Comparison of ENCODE assay signal across 37 cellular contexts in the genomic region with DNA sequence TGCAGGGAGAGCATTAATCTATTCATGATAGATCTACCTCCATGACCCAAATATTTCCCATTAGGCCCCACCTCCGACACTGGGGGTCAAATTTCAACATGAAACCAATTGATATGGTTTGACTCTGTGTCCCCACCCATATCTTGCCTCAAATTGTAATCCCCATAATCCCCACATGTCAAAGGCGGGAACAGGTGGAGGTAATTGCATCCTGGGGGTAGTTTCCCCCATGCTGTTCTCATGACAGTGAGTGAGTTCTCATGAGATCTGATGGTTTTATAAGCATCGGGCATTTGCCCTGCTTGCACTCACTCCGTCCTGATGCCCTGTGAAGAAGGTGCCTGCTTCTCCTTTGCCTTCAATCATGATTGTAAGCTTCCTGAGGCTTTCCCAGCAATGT.
A peak's percentile ranks its signal among the peaks of the same experiment; 100 is the strongest.
DNase-seq lines count a peak whose midpoint lies in the region; ATAC-seq, FAIRE-seq and TF ChIP-seq lines count a peak whose summit lies in the region.
"Had no signal": no experiment of that assay in that cellular context is flagged by ENCODE, and none has a peak within 500 bp of the region (broad histone marks: within the 10 kb centered on the region; RNA-seq: fewer than 3 reads in every experiment).

No MANE protein-coding gene starts in this region.

- peak overlapping the region; percentile 65; the same call in 1 of the 2 replicates for H3K27ac ChIP-seq in VCaP
- H3K27ac ChIP-seq in H1 (ENCODE audit: low read depth, low read length) = no peak overlapping the region
- no peak overlapping the region for H3K27ac ChIP-seq in esophagus muscularis mucosa (replicated peaks in 1 of 4)
- H3K27ac ChIP-seq in lower lobe of right lung = no peak overlapping the region
- H3K27ac ChIP-seq: 22Rv1; A549; BLaER1; BLaER1 treated with 17β-estradiol and CSF1 and Interleukin-3, amounts not matched to agents 10 nM and 100 nM; C4-2B had no signal

- CTCF ChIA-PET in H1 (lab: Charles Lee; ENCODE audit: partially characterized antibody) = interaction anchor here (0.6 kb wide), 1 partner anchor 394 kb away, joined by 3 read pairs; no protein-coding TSS in a partner anchor

- H2AFZ ChIP-seq in H1 (ENCODE audit: low read length) = no peak overlapping the region

- H3K36me3 ChIP-seq in H1 (ENCODE audit: control insufficient read depth in 2 of 4, insufficient read depth in 4 of 4, low read length in 3 of 4) (no peaks in the 10 kb centered on the region), esophagus muscularis mucosa (no peaks in the 10 kb centered on the region), lower lobe of right lung (no peaks in the 10 kb centered on the region)
- H3K36me3 ChIP-seq: BE2C; BLaER1; BLaER1 treated with 17β-estradiol and CSF1 and Interleukin-3, amounts not matched to agents 10 nM and 100 nM had no signal

- H3K4me3 ChIP-seq in H1 (ENCODE audit: extremely low read depth in 1 of 4, insufficient read depth in 2 of 4, low read depth in 3 of 4, low read length in 4 of 4) (no peak overlapping the region), esophagus muscularis mucosa (no peak overlapping the region), lower lobe of right lung (no peak overlapping the region)
- H3K4me3 ChIP-seq: A549; BLaER1; BLaER1 treated with 17β-estradiol and CSF1 and Interleukin-3, amounts not matched to agents 10 nM and 100 nM had no signal

- H2AK5ac ChIP-seq in H1 (ENCODE audit: low read depth, low read length) = no peak overlapping the region

- no peaks in the 10 kb centered on the region for H3K79me1 ChIP-seq in H1 (ENCODE audit: low read depth, low read length)

- no peak for FAIRE-seq in H1 (lab: Jason Lieb, UNC)
- FAIRE-seq: A204.1, A549, D721Med had no signal

- no peaks in the 10 kb centered on the region for H3K27me3 ChIP-seq in H1 (replicated peaks in 1 of 4; ENCODE audit: control insufficient read depth in 3 of 4, extremely low read depth in 1 of 4, insufficient read depth in 3 of 4, low read length in 3 of 4)
- peaks cover 0 to 12% (median 0%) of the 10 kb centered on the region in 4 donors for H3K27me3 ChIP-seq in esophagus muscularis mucosa
- H3K27me3 ChIP-seq in lower lobe of right lung (ENCODE audit: low read depth) = no peaks in the 10 kb centered on the region
- H3K27me3 ChIP-seq: BE2C; BLaER1; BLaER1 treated with 17β-estradiol and CSF1 and Interleukin-3, amounts not matched to agents 10 nM and 100 nM had no signal

- H3K4me1 ChIP-seq in H1 (replicated peaks in 1 of 4; ENCODE audit: control insufficient read depth in 3 of 4, insufficient read depth in 4 of 4, low read length in 3 of 4) = no peaks in the 10 kb centered on the region
- H3K4me1 ChIP-seq in esophagus muscularis mucosa = no peaks in the 10 kb centered on the region
- no peaks in the 10 kb centered on the region for H3K4me1 ChIP-seq in lower lobe of right lung
- H3K4me1 ChIP-seq: A549; BE2C; BLaER1; BLaER1 treated with 17β-estradiol and CSF1 and Interleukin-3, amounts not matched to agents 10 nM and 100 nM; Caco-2 had no signal

- no peak overlapping the region for H2BK12ac ChIP-seq in H1 (ENCODE audit: low read depth, low read length)

- no peak for TF ChIP-seq EP300 in H1 (IDR thresholded peaks at IDR 0.05; ENCODE audit: borderline replicate concordance in 1 of 2, low read depth in 2 of 2, low read length in 2 of 2)
- TF ChIP-seq EP300 in esophagus muscularis mucosa (IDR thresholded peaks at IDR 0.05) = no peak

- H4K5ac ChIP-seq in H1 (ENCODE audit: insufficient read length, low read depth, low read length) = no peak overlapping the region

- no peak overlapping the region for H3K27ac Mint-ChIP-seq in immature natural killer cell
- H3K27ac Mint-ChIP-seq: B cell; CD14-positive monocyte; CD4-positive, alpha-beta memory T cell; CD4-positive, alpha-beta T cell; CD4-positive, CD25-positive, alpha-beta regulatory T cell; CD8-positive, alpha-beta memory T cell; CD8-positive, alpha-beta T cell had no signal

- H2BK20ac ChIP-seq in H1 (ENCODE audit: low read length) = no peak overlapping the region

- no peak overlapping the region for H3K4me3 Mint-ChIP-seq in immature natural killer cell
- H3K4me3 Mint-ChIP-seq: B cell; CD14-positive monocyte; CD4-positive, alpha-beta memory T cell; CD4-positive, alpha-beta T cell; CD4-positive, CD25-positive, alpha-beta regulatory T cell; CD8-positive, alpha-beta memory T cell; CD8-positive, alpha-beta T cell had no signal

- H3K18ac ChIP-seq in H1 (ENCODE audit: extremely low read depth, low read length) = no peak overlapping the region

- H3K56ac ChIP-seq in H1 (replicated peaks; ENCODE audit: insufficient read length, low read depth, low read length) = no peak overlapping the region

- H3K23ac ChIP-seq in H1 (ENCODE audit: insufficient read length) = no peak overlapping the region

- H3K4me1 Mint-ChIP-seq in immature natural killer cell = no peaks in the 10 kb centered on the region
- H3K4me1 Mint-ChIP-seq: B cell; CD14-positive monocyte; CD4-positive, alpha-beta memory T cell; CD4-positive, CD25-positive, alpha-beta regulatory T cell; CD8-positive, alpha-beta memory T cell had no signal

- H3K9me3 Mint-ChIP-seq in immature natural killer cell = peaks cover 0 to 13% (median 8%) of the 10 kb centered on the region in 6 donors

- WGBS in H1 (ENCODE audit: extremely low coverage in 1 of 2, insufficient coverage in 1 of 2, insufficient read length in 1 of 2, insufficient replicate concordance in 2 of 2, low coverage in 1 of 2, low lambda C conversion rate in 2 of 2, missing lambda C conversion rate in 1 of 2), 2 experiments = 81% methylated on average over 4 of the region's 4 CpGs; no CpG with 5 or more reads in 1 of the 2 experiments
- WGBS in esophagus muscularis mucosa = 89% methylated on average over 4 of the region's 4 CpGs

- DNase-seq in NCI-H524 (lab: John Stamatoyannopoulos, UW) (peak; percentile 4 to 32), NCI-H524 treated with DMSO at 0.1 percent for 48 hours (lab: John Stamatoyannopoulos, UW) (no peak), H1 (ENCODE audit: low read depth in 1 of 2, low spot score in 2 of 2) (no peak), esophagus muscularis mucosa (ENCODE audit: extremely low spot score) (peak; percentile 62), immature natural killer cell (no peak), lower lobe of right lung (no peak), iPS-NIHi11 (ENCODE audit: low spot score) (no peak)
- DNase-seq: 8988T; ACHN; AML-193; BE2C; C1 segment of cervical spinal cord; Caco-2; Calu3; CD4-positive, alpha-beta memory T cell; CD4-positive, alpha-beta T cell; CD4-positive, CD25-positive, alpha-beta regulatory T cell; CD8-positive, alpha-beta memory T cell; CD8-positive, alpha-beta T cell; COR-L47; DMS 273 treated with DMSO at 0.1 percent for 48 hours; DMS153; DMS53; DMS79; DMS79 treated with DMSO at 0.1 percent for 48 hours; DND-41; EL had no signal

- no peak overlapping the region for H3K14ac ChIP-seq in H1 (ENCODE audit: insufficient read length)

- ATAC-seq in lower lobe of right lung = no peak
- ATAC-seq: A549; CD8-positive, alpha-beta T cell had no signal

- intact Hi-C loops in esophagus muscularis mucosa (cut with DNase I) = no loop called here
- intact Hi-C loops in lower lobe of right lung (cut with DNase I) = no loop called here

- TF ChIP-seq CTCF in VCaP (conservative IDR thresholded peaks at IDR 0.05) (no peak), H1 (IDR thresholded peaks at IDR 0.05; ENCODE audit: control extremely low read depth in 1 of 3, insufficient read depth in 1 of 3, low read depth in 1 of 3, low read length in 3 of 3) (no peak), esophagus muscularis mucosa (IDR thresholded peaks at IDR 0.05) (no peak), lower lobe of right lung (IDR thresholded peaks at IDR 0.05) (no peak)

- peaks cover 0 to 7% (median 5%) of the 10 kb centered on the region in 3 donors for H3K36me3 Mint-ChIP-seq in immature natural killer cell
- H3K36me3 Mint-ChIP-seq: CD14-positive monocyte; CD4-positive, CD25-positive, alpha-beta regulatory T cell; CD8-positive, alpha-beta T cell had no signal

- H3K23me2 ChIP-seq in H1 (ENCODE audit: low read depth, low read length) = no peaks in the 10 kb centered on the region; the same call in 1 of the 2 replicates

- H4K8ac ChIP-seq in H1 (ENCODE audit: extremely low read depth, insufficient read depth, low read length) = no peak overlapping the region

- H3K9ac ChIP-seq in H1 (replicated peaks in 1 of 4; ENCODE audit: extremely low read depth in 1 of 4, low read depth in 3 of 4, low read length in 3 of 4) = no peak overlapping the region
- H3K9ac ChIP-seq: BLaER1; BLaER1 treated with 17β-estradiol and CSF1 and Interleukin-3, amounts not matched to agents 10 nM and 100 nM had no signal

- no peak overlapping the region for H3K4ac ChIP-seq in H1 (replicated peaks; ENCODE audit: insufficient read length, low read depth, low read length)

- H3K79me2 ChIP-seq in H1 (ENCODE audit: control insufficient read depth in 1 of 2, insufficient read depth in 2 of 2, low read length in 2 of 2) = no peaks in the 10 kb centered on the region

- H4K91ac ChIP-seq in H1 (replicated peaks; ENCODE audit: insufficient read length, low read length) = no peak overlapping the region

- no peak for TF ChIP-seq RAD21 in H1 (IDR thresholded peaks at IDR 0.05 in 1 of 2, conservative IDR thresholded peaks at IDR 0.05 in 1 of 2; ENCODE audit: low read depth in 2 of 2, low read length in 2 of 2)

- no peak for TF ChIP-seq POLR2A in H1 (IDR thresholded peaks at IDR 0.05; ENCODE audit: control extremely low read depth in 1 of 2, low read depth in 2 of 2, low read length in 2 of 2)
- no peak for TF ChIP-seq POLR2A in esophagus muscularis mucosa (IDR thresholded peaks at IDR 0.05; ENCODE audit: low read depth)

- peaks cover 0 to 7% (median 2%) of the 10 kb centered on the region in 3 donors for H3K27me3 Mint-ChIP-seq in immature natural killer cell (ENCODE audit: low read depth in 3 of 3)

- H2BK120ac ChIP-seq in H1 (replicated peaks; ENCODE audit: low read depth, low read length) = no peak overlapping the region

- no peaks in the 10 kb centered on the region for H4K20me1 ChIP-seq in H1 (replicated peaks in 1 of 2; ENCODE audit: control insufficient read depth in 1 of 2, insufficient read depth in 2 of 2, low read length in 2 of 2)
- H4K20me1 ChIP-seq: BLaER1; BLaER1 treated with 17β-estradiol and CSF1 and Interleukin-3, amounts not matched to agents 10 nM and 100 nM had no signal

- no peak overlapping the region for H2BK5ac ChIP-seq in H1 (ENCODE audit: low read depth, low read length)

- H3K4me2 ChIP-seq in H1 (ENCODE audit: insufficient read depth in 1 of 2, low read depth in 2 of 2, low read length in 2 of 2) = no peak overlapping the region
- H3K4me2 ChIP-seq: A549; BLaER1; BLaER1 treated with 17β-estradiol and CSF1 and Interleukin-3, amounts not matched to agents 10 nM and 100 nM had no signal

- no peak overlapping the region for H2BK15ac ChIP-seq in H1 (ENCODE audit: low read length)

- H3K9me3 ChIP-seq in H1 (ENCODE audit: insufficient read depth in 2 of 2, low read depth in 1 of 2, low read length in 1 of 2) (no peaks in the 10 kb centered on the region), esophagus muscularis mucosa (peaks cover 0 to 4% (median 0%) of the 10 kb centered on the region in 4 donors), lower lobe of right lung (no peaks in the 10 kb centered on the region)
- H3K9me3 ChIP-seq: A549, BE2C, BLaER1 had no signal

- POLR2A ChIA-PET in H1 (lab: Charles Lee; ENCODE audit: partially characterized antibody) = no interaction called here

Comparison
In these comparisons a context has a peak if more than half of its experiments do, and no peak if none do; other contexts are left out.
1. DNase-seq: peak in NCI-H524 (2 of 2) and esophagus muscularis mucosa (single experiment); none in NCI-H524 treated with DMSO at 0.1 percent for 48 hours (single experiment), H1 (0 of 2), immature natural killer cell (0 of 3), lower lobe of right lung (single experiment) and iPS-NIHi11 (single experiment).